ENCODE assay signal across 10 cellular contexts in the genomic region with DNA sequence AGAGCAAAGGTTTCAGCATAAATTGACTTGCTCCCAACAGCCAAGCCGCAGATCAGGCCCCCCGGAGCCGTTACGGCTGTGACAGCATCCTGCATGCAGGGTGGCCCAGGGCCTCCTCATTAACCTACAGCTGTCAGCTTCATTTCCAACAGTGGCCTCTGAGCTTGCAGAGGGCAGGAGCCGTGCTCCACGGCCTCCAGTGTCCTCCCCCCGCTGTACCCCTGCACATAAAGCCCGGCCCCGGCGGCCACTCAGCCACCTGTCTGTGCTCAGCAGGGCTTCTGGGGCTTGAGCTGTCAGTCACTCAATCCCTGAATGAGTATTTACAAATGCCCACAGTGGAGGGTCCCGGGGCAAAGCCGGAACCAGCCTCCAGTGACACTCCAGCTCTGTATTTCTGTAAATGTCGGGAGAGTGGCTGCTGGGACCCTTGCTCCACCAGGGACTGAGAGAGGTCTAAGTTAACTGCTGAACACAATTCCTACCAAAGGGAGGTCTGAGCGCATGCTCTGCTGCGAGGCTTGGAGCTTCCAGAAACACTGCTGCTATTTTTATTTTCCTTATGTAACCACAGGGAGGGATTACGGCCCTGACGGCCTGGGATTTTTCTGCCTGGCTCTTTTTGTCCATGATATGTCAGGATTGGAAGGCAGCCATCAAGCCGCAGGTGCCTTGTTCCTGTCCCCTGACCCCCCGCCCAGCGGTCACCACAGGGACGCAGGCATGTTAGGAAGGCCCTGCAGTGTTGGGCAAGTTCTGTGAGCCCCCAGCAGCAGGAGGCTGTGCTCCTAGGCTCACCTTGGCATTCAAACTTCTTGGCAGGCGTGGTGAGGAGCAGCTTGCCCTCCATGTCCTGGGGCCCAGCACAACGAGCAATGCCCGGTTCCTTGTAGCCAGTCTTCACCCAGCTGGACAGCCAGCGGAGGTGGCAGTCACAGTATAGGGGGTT.
DNase-seq lines count a peak whose midpoint lies in the region; ATAC-seq and TF ChIP-seq lines count a peak whose summit lies in the region.
"Had no signal": no experiment of that assay in that cellular context is flagged by ENCODE, and none has a peak within 500 bp of the region (broad histone marks: within the 10 kb centered on the region; RNA-seq: fewer than 3 reads in every experiment).

No MANE protein-coding gene starts in this region.

- POLR2A ChIA-PET in HEK293T (lab: Yijun Ruan, JAX), result no interaction called here

- H3K9me3 ChIP-seq in WERI-Rb-1 (ENCODE audit: severe bottlenecking), result no peaks in the 10 kb centered on the region
- H3K9me3 ChIP-seq in heart left ventricle, result no peaks in the 10 kb centered on the region

- no peak for DNase-seq in HEK293T (ENCODE audit: extremely low spot score)
- DNase-seq in WERI-Rb-1, result peak; percentile 75
- DNase-seq in heart left ventricle, result peak in 4 of 5 donors; percentile 69 to 79 (median 73)
- peak in 6 of 10 donors; percentile 36 to 90 (median 56) for DNase-seq in posterior cingulate gyrus
- no peak for DNase-seq in stimulated activated CD8-positive, alpha-beta memory T cell treated with anti-CD3 and anti-CD28 coated beads, Interleukin-4, amount 100 ng/mL, for 48 hours
- no peak for DNase-seq in NCI-H1694 (lab: John Stamatoyannopoulos, UW)
- DNase-seq: KG1, T-helper 9 cell had no signal

- H3K27me3 ChIP-seq in WERI-Rb-1 (ENCODE audit: insufficient read depth, low read depth, severe bottlenecking), result no peaks in the 10 kb centered on the region
- no peaks in the 10 kb centered on the region for H3K27me3 ChIP-seq in heart left ventricle

- H3K4me3 ChIP-seq in WERI-Rb-1 (ENCODE audit: low read depth, low read length) (no peak overlapping the region), heart left ventricle (no peak overlapping the region)

- ATAC-seq in heart left ventricle (peak; percentile 84 to 91 (median 88)), GM18868 (IDR thresholded peaks at IDR 0.05; ENCODE audit: unreplicated experiment) (no peak), HG02885 (IDR thresholded peaks at IDR 0.05; ENCODE audit: poor library complexity, unreplicated experiment) (no peak)

- intact Hi-C loops in heart left ventricle (cut with DNase I) (loop anchor here in 8 of 10 donors (5.0 to 10.0 kb wide), 8 partner anchors 103 to 646 kb away; a partner anchor contains a TSS), posterior cingulate gyrus (cut with DNase I) (loop anchor here (10.0 kb wide), 1 partner anchor 646 kb away; no protein-coding TSS in a partner anchor)

- TF ChIP-seq POLR2A in heart left ventricle (IDR thresholded peaks at IDR 0.05), result no peak

- CTCF ChIA-PET in HEK293T (lab: Yijun Ruan, JAX), result interaction anchor here (0.9 kb wide), 1 partner anchor 17 kb away, joined by 4 read pairs; no protein-coding TSS in a partner anchor

- H3K27ac ChIP-seq in WERI-Rb-1 (0 out of 2 replicates have a peak overlapping the region, but pooled peaks have one; percentile 4), heart left ventricle (peak overlapping the region; percentile 61 to 94 (median 86))

- TF ChIP-seq CTCF in WERI-Rb-1 (IDR thresholded peaks at IDR 0.05; ENCODE audit: low read depth, low read length), result no peak
- TF ChIP-seq CTCF in heart left ventricle (IDR thresholded peaks at IDR 0.05), result no peak

- H3K36me3 ChIP-seq in WERI-Rb-1 (no peaks in the 10 kb centered on the region), heart left ventricle (no peaks in the 10 kb centered on the region)

- WGBS in heart left ventricle, 4 donors, result 24 to 44% (median 42%) methylated on average over 21 to 25 of the region's 25 CpGs

- peaks cover 0 to 36% (median 20%) of the 10 kb centered on the region in 12 donors for H3K4me1 ChIP-seq in heart left ventricle

TF ChIP-seq in HEK293T, 16 proteins besides CTCF, POLR2A, EP300 and RAD21:
- TF ChIP-seq TARDBP (IDR thresholded peaks at IDR 0.05) (no peak), ARNT (IDR thresholded peaks at IDR 0.05) (no peak)
- TF ChIP-seq, protein P1, sequence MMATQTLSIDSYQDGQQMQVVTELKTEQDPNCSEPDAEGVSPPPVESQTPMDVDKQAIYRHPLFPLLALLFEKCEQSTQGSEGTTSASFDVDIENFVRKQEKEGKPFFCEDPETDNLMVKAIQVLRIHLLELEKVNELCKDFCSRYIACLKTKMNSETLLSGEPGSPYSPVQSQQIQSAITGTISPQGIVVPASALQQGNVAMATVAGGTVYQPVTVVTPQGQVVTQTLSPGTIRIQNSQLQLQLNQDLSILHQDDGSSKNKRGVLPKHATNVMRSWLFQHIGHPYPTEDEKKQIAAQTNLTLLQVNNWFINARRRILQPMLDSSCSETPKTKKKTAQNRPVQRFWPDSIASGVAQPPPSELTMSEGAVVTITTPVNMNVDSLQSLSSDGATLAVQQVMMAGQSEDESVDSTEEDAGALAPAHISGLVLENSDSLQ (IDR thresholded peaks at IDR 0.05), result peak; percentile 66

Comparison
In these comparisons a context has a peak if more than half of its experiments do, and no peak if none do; other contexts are left out.
1. DNase-seq: peak in WERI-Rb-1 (single experiment), heart left ventricle (4 of 5) and posterior cingulate gyrus (6 of 10); none in HEK293T (single experiment), stimulated activated CD8-positive, alpha-beta memory T cell treated with anti-CD3 and anti-CD28 coated beads, Interleukin-4, amount 100 ng/mL, for 48 hours (single experiment) and NCI-H1694 (single experiment).
2. ATAC-seq: peak in heart left ventricle (4 of 4); none in GM18868 (single experiment) and HG02885 (single experiment).